In genomic region chr1:31701137-31701736, GRCh38 we compare ENCODE assay signal across 9 cellular contexts.
A peak's percentile ranks its signal among the peaks of the same experiment; 100 is the strongest.
DNase-seq lines count a peak whose midpoint lies in the region; ATAC-seq and TF ChIP-seq lines count a peak whose summit lies in the region.
"Had no signal": no experiment of that assay in that cellular context is flagged by ENCODE, and none has a peak within 500 bp of the region (broad histone marks: within the 10 kb centered on the region; RNA-seq: fewer than 3 reads in every experiment).

No MANE protein-coding gene starts in this region.

- H3K27ac ChIP-seq in brain microvascular endothelial cell: peak overlapping the region; percentile 30

- no peak for TF ChIP-seq CTCF in brain microvascular endothelial cell (IDR thresholded peaks at IDR 0.05; ENCODE audit: low read depth, low read length, missing control alignments)

- in situ Hi-C loops in brain microvascular endothelial cell (cut with HindIII; ENCODE audit: low pct_ligation_motif_present, low sequenced_read_pairs): no loop called here

- H3K4me3 ChIP-seq in brain microvascular endothelial cell (ENCODE audit: low read depth, low read length): no peak overlapping the region

- no peaks in the 10 kb centered on the region for H3K36me3 ChIP-seq in brain microvascular endothelial cell (replicated peaks)

- H3K27me3 ChIP-seq in brain microvascular endothelial cell (replicated peaks): no peaks in the 10 kb centered on the region

- DNase-seq in activated CD4-positive, alpha-beta T cell treated with anti-CD3 and anti-CD28 coated beads for 4 hours: peak; percentile 41 to 46
- no peak for DNase-seq in activated CD4-positive, alpha-beta T cell treated with anti-CD3 and anti-CD28 coated beads, Interleukin-2, amount 50 U/mL, for 1 hour
- DNase-seq in NCI-H345 treated with DMSO at 0.1 percent for 48 hours (lab: John Stamatoyannopoulos, UW; ENCODE audit: unreplicated experiment): peak; percentile 20
- DNase-seq in brain microvascular endothelial cell: peak; percentile 98
- DNase-seq in islet precursor cell: peak; percentile 95
- DNase-seq in stimulated activated CD4-positive, alpha-beta T cell treated with anti-CD3 and anti-CD28 coated beads, Interleukin-15, amount 100 ng/mL, for 24 hours: peak; percentile 53
- no peak for DNase-seq in Kasumi-1 (lab: John Stamatoyannopoulos, UW)
- DNase-seq: activated naive CD8-positive, alpha-beta T cell treated with anti-CD3 and anti-CD28 coated beads, Interleukin-2, amount 10 ng/mL, durations not matched to agents 7 days and 5 days had no signal

- no peak for ATAC-seq in GM18873 (IDR thresholded peaks at IDR 0.05; ENCODE audit: low FRiP score, unreplicated experiment)

Comparison
In these comparisons a context has a peak if more than half of its experiments do, and no peak if none do; other contexts are left out.
1. DNase-seq: peak in activated CD4-positive, alpha-beta T cell treated with anti-CD3 and anti-CD28 coated beads for 4 hours (2 of 2), NCI-H345 treated with DMSO at 0.1 percent for 48 hours (single experiment), brain microvascular endothelial cell (single experiment), islet precursor cell (single experiment) and stimulated activated CD4-positive, alpha-beta T cell treated with anti-CD3 and anti-CD28 coated beads, Interleukin-15, amount 100 ng/mL, for 24 hours (single experiment); none in activated CD4-positive, alpha-beta T cell treated with anti-CD3 and anti-CD28 coated beads, Interleukin-2, amount 50 U/mL, for 1 hour (single experiment) and Kasumi-1 (0 of 2).